Comparison of ENCODE assay signal across 1 cellular context in genomic region chr16:56847173-56847948, GRCh38.
TF ChIP-seq lines count a peak whose summit lies in the region.

No MANE protein-coding gene starts in this region.

TF ChIP-seq in HepG2, 621 proteins besides CTCF, POLR2A, EP300 and RAD21 (continued from another document):
- TF ChIP-seq ATF4 (CRISPR knock-in tag; IDR thresholded peaks at IDR 0.05) = no peak
- TF ChIP-seq ZNF850 (CRISPR knock-in tag; conservative IDR thresholded peaks at IDR 0.05) = no peak
- TF ChIP-seq, protein P1, sequence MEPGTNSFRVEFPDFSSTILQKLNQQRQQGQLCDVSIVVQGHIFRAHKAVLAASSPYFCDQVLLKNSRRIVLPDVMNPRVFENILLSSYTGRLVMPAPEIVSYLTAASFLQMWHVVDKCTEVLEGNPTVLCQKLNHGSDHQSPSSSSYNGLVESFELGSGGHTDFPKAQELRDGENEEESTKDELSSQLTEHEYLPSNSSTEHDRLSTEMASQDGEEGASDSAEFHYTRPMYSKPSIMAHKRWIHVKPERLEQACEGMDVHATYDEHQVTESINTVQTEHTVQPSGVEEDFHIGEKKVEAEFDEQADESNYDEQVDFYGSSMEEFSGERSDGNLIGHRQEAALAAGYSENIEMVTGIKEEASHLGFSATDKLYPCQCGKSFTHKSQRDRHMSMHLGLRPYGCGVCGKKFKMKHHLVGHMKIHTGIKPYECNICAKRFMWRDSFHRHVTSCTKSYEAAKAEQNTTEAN (CRISPR knock-in tag; conservative IDR thresholded peaks at IDR 0.05) = no peak
- no peak for TF ChIP-seq ZBTB49 (CRISPR knock-in tag; IDR thresholded peaks at IDR 0.05; ENCODE audit: borderline replicate concordance)
- TF ChIP-seq POGK (CRISPR knock-in tag; conservative IDR thresholded peaks at IDR 0.05) = no peak
- TF ChIP-seq RFX1 (IDR thresholded peaks at IDR 0.05) = no peak
